In genomic region chr2:108393197-108393596, GRCh38 we compare ENCODE assay signal across 11 cellular contexts. TPM values are rescaled to one million over a fixed set of nuclear protein-coding genes. Genes with fewer than 3 reads are reported as not detected.
"Had no signal": no experiment of that assay in that cellular context is flagged by ENCODE, and none has a peak within 500 bp of the region (broad histone marks: within the 10 kb centered on the region; RNA-seq: fewer than 3 reads in every experiment).

No MANE protein-coding gene starts in this region.

- H3K36me3 ChIP-seq: HAP-1 had no signal

- H3K9ac ChIP-seq: GM23248 had no signal

- DNase-seq: GM23248, GOT3, H7, IMR-90, Kasumi-1, KG1 had no signal

- H3K4me3 ChIP-seq: GM23248, HAP-1, K562 had no signal

- H2AFZ ChIP-seq: GM23248 had no signal

- FAIRE-seq: K562 had no signal

- ATAC-seq: HCT116, K562 had no signal

- H3K4me1 ChIP-seq: HAP-1 had no signal

- H3K27ac ChIP-seq: GM23248, HL-60 had no signal

- H3K9me3 ChIP-seq: HAP-1 had no signal

RNA-seq across cellular contexts. Expression of gene SULT1C4, which starts 15.4 kb away (rescaled TPM):
- total RNA-seq: GM23248, HT1080 had no signal
- polyA plus RNA-seq: GM23248 had no signal
